13 cellular contexts compared by ENCODE assay signal in genomic region chr10:94122247-94122646, GRCh38.
"Had no signal": no experiment of that assay in that cellular context is flagged by ENCODE, and none has a peak within 500 bp of the region (broad histone marks: within the 10 kb centered on the region; RNA-seq: fewer than 3 reads in every experiment).

No MANE protein-coding gene starts in this region.

- H3K4me3 ChIP-seq: left ventricle myocardium inferior, pancreas, stomach, uterus had no signal

- H3K36me3 ChIP-seq: left ventricle myocardium inferior, pancreas, stomach, uterus had no signal

- DNase-seq: activated CD4-positive, alpha-beta T cell treated with anti-CD3 and anti-CD28 coated beads, Interleukin-2, amount 50 U/mL, for 4 hours; activated CD4-positive, CD25-positive, alpha-beta regulatory T cell treated with anti-CD3 and anti-CD28 coated beads, Interleukin-2, amount 50 U/mL, for 72 hours; activated effector memory CD4-positive, alpha-beta T cell treated with Interleukin-2 at 50 U/mL for 16 hours; activated T-cell treated with anti-CD3 and anti-CD28 coated beads, Interleukin-2, amount 50 U/mL, for 24 hours; amniotic stem cell; endodermal cell; kidney; left ventricle myocardium inferior; pancreas; stomach; uterus had no signal

- ATAC-seq: activated naive CD4-positive, alpha-beta T cell treated with anti-CD3 and anti-CD28 coated beads, Interleukin-2, amount 50 U/mL, for 72 hours; esophagus mucosa; pancreas had no signal

- H3K9me3 ChIP-seq: left ventricle myocardium inferior, pancreas, stomach, uterus had no signal

- H3K27me3 ChIP-seq: pancreas, stomach, uterus had no signal

- H3K4me1 ChIP-seq: pancreas, uterus had no signal
